Comparison of ENCODE assay signal across 26 cellular contexts in genomic region chr4:77065382-77065781, GRCh38. TPM values are rescaled to one million over a fixed set of nuclear protein-coding genes. Genes with fewer than 3 reads are reported as not detected.
DNase-seq lines count a peak whose midpoint lies in the region; ATAC-seq, FAIRE-seq and TF ChIP-seq lines count a peak whose summit lies in the region.
"Had no signal": no experiment of that assay in that cellular context is flagged by ENCODE, and none has a peak within 500 bp of the region (broad histone marks: within the 10 kb centered on the region; RNA-seq: fewer than 3 reads in every experiment).

No MANE protein-coding gene starts in this region.

- H3K4me3 ChIP-seq in astrocyte (ENCODE audit: insufficient read depth, low read depth, low read length) (no peak overlapping the region), pancreas (no peak overlapping the region)
- H3K4me3 ChIP-seq: thoracic aorta, vagina had no signal

- H3K27me3 Mint-ChIP-seq in activated T-cell treated with anti-CD3 and anti-CD28 coated beads, Interleukin-2, amount 50 U/mL, for 72 hours (ENCODE audit: low read depth) = no peaks in the 10 kb centered on the region
- no peaks in the 10 kb centered on the region for H3K27me3 Mint-ChIP-seq in activated T-cell treated with anti-CD3 and anti-CD28 coated beads, Interleukin-2, amount 50 U/mL, for 4 hours (ENCODE audit: low read depth)
- no peaks in the 10 kb centered on the region for H3K27me3 Mint-ChIP-seq in astrocyte (ENCODE audit: low read depth, unreplicated experiment)
- H3K27me3 Mint-ChIP-seq: activated CD4-positive, alpha-beta T cell treated with anti-CD3 and anti-CD28 coated beads for 36 hours; CD8-positive, alpha-beta memory T cell; central memory CD8-positive, alpha-beta T cell; T-helper 17 cell had no signal

- peak overlapping the region; percentile 20 for H3K9ac ChIP-seq in astrocyte (ENCODE audit: low read length)

- H3K36me3 Mint-ChIP-seq in activated T-cell treated with anti-CD3 and anti-CD28 coated beads, Interleukin-2, amount 50 U/mL, for 72 hours (ENCODE audit: insufficient read depth in 2 of 2) = peaks cover 12 to 23% of the 10 kb centered on the region in 2 donors
- peaks cover 21% of the 10 kb centered on the region for H3K36me3 Mint-ChIP-seq in activated T-cell treated with anti-CD3 and anti-CD28 coated beads, Interleukin-2, amount 50 U/mL, for 4 hours (ENCODE audit: insufficient read depth)
- peaks cover 6% of the 10 kb centered on the region for H3K36me3 Mint-ChIP-seq in astrocyte (ENCODE audit: low read depth, unreplicated experiment)

- H3K4me2 ChIP-seq in astrocyte (ENCODE audit: low read length) = no peak overlapping the region

- H2AFZ ChIP-seq in astrocyte (ENCODE audit: low read depth, low read length) = no peak overlapping the region

- H3K4me1 Mint-ChIP-seq in activated T-cell treated with anti-CD3 and anti-CD28 coated beads, Interleukin-2, amount 50 U/mL, for 72 hours (ENCODE audit: low read depth) = peaks cover 17% of the 10 kb centered on the region
- H3K4me1 Mint-ChIP-seq in activated T-cell treated with anti-CD3 and anti-CD28 coated beads, Interleukin-2, amount 50 U/mL, for 4 hours (ENCODE audit: low read depth) = peaks cover 34% of the 10 kb centered on the region
- peaks cover 10% of the 10 kb centered on the region for H3K4me1 Mint-ChIP-seq in astrocyte (ENCODE audit: low read depth, unreplicated experiment)

- intact Hi-C loops in pancreas (cut with DNase I) = no loop called here

- H3K27me3 ChIP-seq in astrocyte (ENCODE audit: insufficient read depth, low read length) = no peaks in the 10 kb centered on the region
- no peaks in the 10 kb centered on the region for H3K27me3 ChIP-seq in pancreas
- H3K27me3 ChIP-seq: neutrophil, vagina had no signal

- ATAC-seq in activated T-cell treated with anti-CD3 and anti-CD28 coated beads, Interleukin-2, amount 50 U/mL, for 72 hours (replicated peaks in 1 of 2) = no peak
- ATAC-seq in activated T-cell treated with anti-CD3 and anti-CD28 coated beads, Interleukin-2, amount 50 U/mL, for 4 hours = no peak
- no peak for ATAC-seq in pancreas
- ATAC-seq: activated CD4-positive, alpha-beta T cell treated with anti-CD3 and anti-CD28 coated beads for 36 hours; activated naive CD4-positive, alpha-beta T cell treated with anti-CD3 and anti-CD28 coated beads, Interleukin-2, amount 50 U/mL, for 72 hours; stimulated activated naive CD8-positive, alpha-beta T cell treated with anti-CD3 and anti-CD28 coated beads, Interleukin-15, Interleukin-2, amounts not matched to agents 100 U/mL and 50 U/mL, for 24 hours; T-helper 17 cell had no signal

- peak overlapping the region; percentile 80 for H3K27ac Mint-ChIP-seq in activated T-cell treated with anti-CD3 and anti-CD28 coated beads, Interleukin-2, amount 50 U/mL, for 72 hours
- no peak overlapping the region for H3K27ac Mint-ChIP-seq in astrocyte (ENCODE audit: unreplicated experiment)
- H3K27ac Mint-ChIP-seq: activated CD4-positive, alpha-beta T cell treated with anti-CD3 and anti-CD28 coated beads for 36 hours; activated naive CD4-positive, alpha-beta T cell treated with anti-CD3 and anti-CD28 coated beads, Interleukin-2, amount 50 U/mL, for 72 hours had no signal

- no peak overlapping the region for H3K4me3 Mint-ChIP-seq in activated T-cell treated with anti-CD3 and anti-CD28 coated beads, Interleukin-2, amount 50 U/mL, for 72 hours
- H3K4me3 Mint-ChIP-seq in activated T-cell treated with anti-CD3 and anti-CD28 coated beads, Interleukin-2, amount 50 U/mL, for 4 hours = no peak overlapping the region
- no peak overlapping the region for H3K4me3 Mint-ChIP-seq in astrocyte (ENCODE audit: unreplicated experiment)
- H3K4me3 Mint-ChIP-seq: activated CD4-positive, alpha-beta T cell treated with anti-CD3 and anti-CD28 coated beads for 36 hours; central memory CD8-positive, alpha-beta T cell; T-helper 17 cell had no signal

- peaks cover 95% of the 10 kb centered on the region for H3K79me2 ChIP-seq in astrocyte (ENCODE audit: insufficient read depth, low read length)

- H3K36me3 ChIP-seq in astrocyte (ENCODE audit: insufficient read depth, low read length) = peaks cover 21% of the 10 kb centered on the region
- H3K36me3 ChIP-seq in pancreas = peaks cover 0 to 25% (median 5%) of the 10 kb centered on the region in 3 donors

- H3K9me3 Mint-ChIP-seq in activated T-cell treated with anti-CD3 and anti-CD28 coated beads, Interleukin-2, amount 50 U/mL, for 72 hours = no peaks in the 10 kb centered on the region
- no peaks in the 10 kb centered on the region for H3K9me3 Mint-ChIP-seq in activated T-cell treated with anti-CD3 and anti-CD28 coated beads, Interleukin-2, amount 50 U/mL, for 4 hours
- no peaks in the 10 kb centered on the region for H3K9me3 Mint-ChIP-seq in astrocyte (ENCODE audit: unreplicated experiment)
- H3K9me3 Mint-ChIP-seq: activated naive CD4-positive, alpha-beta T cell treated with anti-CD3 and anti-CD28 coated beads, Interleukin-2, amount 50 U/mL, for 72 hours; CD8-positive, alpha-beta memory T cell; central memory CD8-positive, alpha-beta T cell had no signal

- no peaks in the 10 kb centered on the region for H3K9me3 ChIP-seq in astrocyte (ENCODE audit: insufficient read depth, low read depth, low read length)
- no peaks in the 10 kb centered on the region for H3K9me3 ChIP-seq in pancreas
- H3K9me3 ChIP-seq: neutrophil, thoracic aorta, vagina had no signal

- peaks cover 11% of the 10 kb centered on the region for H3K4me1 ChIP-seq in astrocyte (ENCODE audit: insufficient read depth, low read length)
- H3K4me1 ChIP-seq in pancreas = no peaks in the 10 kb centered on the region

- H3K27ac ChIP-seq in astrocyte (ENCODE audit: low read depth, low read length) = peak overlapping the region; percentile 47
- no peak overlapping the region for H3K27ac ChIP-seq in pancreas
- H3K27ac ChIP-seq: neutrophil, thoracic aorta, vagina had no signal

- 96 to 97% methylated on average over 1 of the region's 1 CpG for WGBS in pancreas, 2 donors

- peaks cover 88% of the 10 kb centered on the region for H4K20me1 ChIP-seq in astrocyte (ENCODE audit: insufficient read depth, low read length)

- no peak for DNase-seq in activated T-cell treated with anti-CD3 and anti-CD28 coated beads, Interleukin-2, amount 50 U/mL, for 72 hours
- DNase-seq in activated T-cell treated with anti-CD3 and anti-CD28 coated beads, Interleukin-2, amount 50 U/mL, for 4 hours = no peak
- DNase-seq in HCEC 1CT (peak; percentile 41), astrocyte (ENCODE audit: low read depth) (peak; percentile 67), pancreas (no peak), cerebellum (ENCODE audit: low spot score) (no peak), NCI-H510A treated with DMSO at 0.1 percent for 48 hours (lab: John Stamatoyannopoulos, UW) (no peak), NCI-H345 treated with DMSO at 0.1 percent for 48 hours (lab: John Stamatoyannopoulos, UW; ENCODE audit: unreplicated experiment) (no peak)
- DNase-seq: activated CD4-positive, alpha-beta T cell treated with anti-CD3 and anti-CD28 coated beads for 36 hours; activated T-cell treated with anti-CD3 and anti-CD28 coated beads, Interleukin-2, amount 50 U/mL, for 48 hours; CD8-positive, alpha-beta memory T cell; GF-D8; hippocampal formation; mesendoderm; NCI-H1092 treated with DMSO at 0.1 percent for 48 hours; NCI-H1930; NCI-H69; stimulated activated naive CD8-positive, alpha-beta T cell treated with anti-CD3 and anti-CD28 coated beads, Interleukin-15, Interleukin-2, amounts not matched to agents 100 U/mL and 50 U/mL, for 24 hours; T-helper 17 cell had no signal

- TF ChIP-seq CTCF in astrocyte (IDR thresholded peaks at IDR 0.05; ENCODE audit: insufficient read depth, low read depth, low read length) (no peak), pancreas (IDR thresholded peaks at IDR 0.05) (no peak)

- FAIRE-seq in astrocyte (lab: Jason Lieb, UNC) = peak; percentile 26
- FAIRE-seq in pancreas (lab: Jason Lieb, UNC) = peak; percentile 20
- FAIRE-seq: endometrium, RCC 7860 had no signal

RNA-seq across cellular contexts. Expression of gene CCNI, which starts 10.4 kb away (rescaled TPM):
- 100 to 1,000 TPM; 301 to 343 TPM for total RNA-seq in activated T-cell treated with anti-CD3 and anti-CD28 coated beads, Interleukin-2, amount 50 U/mL, for 72 hours
- 100 to 1,000 TPM; 108 to 123 (median 114) TPM for total RNA-seq in activated T-cell treated with anti-CD3 and anti-CD28 coated beads, Interleukin-2, amount 50 U/mL, for 4 hours
- 135 and 141 TPM in 2 replicates for total RNA-seq in astrocyte
- total RNA-seq in pancreas = 100 to 1,000 TPM; 149 to 196 (median 169) TPM
- polyA plus RNA-seq in pancreas = 100 to 1,000 TPM in 1 of 2 donors, 10 to 100 TPM in 1; 33.3 to 101 TPM
- total RNA-seq in cerebellum = 296 TPM

Comparison
In these comparisons a context has a peak if more than half of its experiments do, and no peak if none do; other contexts are left out.
1. DNase-seq: peak in HCEC 1CT (single experiment) and astrocyte (single experiment); none in activated T-cell treated with anti-CD3 and anti-CD28 coated beads, Interleukin-2, amount 50 U/mL, for 72 hours (0 of 2), activated T-cell treated with anti-CD3 and anti-CD28 coated beads, Interleukin-2, amount 50 U/mL, for 4 hours (single experiment), pancreas (0 of 6), cerebellum (single experiment), NCI-H510A treated with DMSO at 0.1 percent for 48 hours (single experiment) and NCI-H345 treated with DMSO at 0.1 percent for 48 hours (single experiment).